In genomic region chr1:165619647-165620151, GRCh38 we compare ENCODE assay signal across 11 cellular contexts.
"Had no signal": no experiment of that assay in that cellular context is flagged by ENCODE, and none has a peak within 500 bp of the region (broad histone marks: within the 10 kb centered on the region; RNA-seq: fewer than 3 reads in every experiment).

No MANE protein-coding gene starts in this region.

- H2AFZ ChIP-seq: GM23338 had no signal

- ATAC-seq: GM23338 had no signal

- H3K4me2 ChIP-seq: GM23338, KMS-11 had no signal

- H3K4me3 ChIP-seq: GM23338 had no signal

- H3K9ac ChIP-seq: KMS-11 had no signal

- DNase-seq: H9, HCEC 1CT, HFFc6, IMR-90, Karpas-422, KBM-7 had no signal

- H3K27ac ChIP-seq: HL-60, KMS-11 had no signal

- FAIRE-seq: H1, H54 had no signal
